ENCODE assay signal across 31 cellular contexts in genomic region chr5:99543841-99544240, GRCh38.
A peak's percentile ranks its signal among the peaks of the same experiment; 100 is the strongest.
DNase-seq lines count a peak whose midpoint lies in the region; ATAC-seq and TF ChIP-seq lines count a peak whose summit lies in the region.
"Had no signal": no experiment of that assay in that cellular context is flagged by ENCODE, and none has a peak within 500 bp of the region (broad histone marks: within the 10 kb centered on the region; RNA-seq: fewer than 3 reads in every experiment).

No MANE protein-coding gene starts in this region.

- H3K4me3 ChIP-seq in SJCRH30 (no peak overlapping the region), fibroblast of pulmonary artery (replicated peaks; ENCODE audit: low read depth, low read length) (no peak overlapping the region)
- H3K4me3 ChIP-seq: adrenal gland, dorsolateral prefrontal cortex, left ventricle myocardium inferior, thyroid gland had no signal

- peaks cover 13% of the 10 kb centered on the region for H3K4me1 ChIP-seq in SJCRH30
- H3K4me1 ChIP-seq: adrenal gland, left ventricle myocardium inferior, parathyroid adenoma, thyroid gland had no signal

- H3K27ac ChIP-seq in SJCRH30 = peak overlapping the region; percentile 46
- H3K27ac ChIP-seq: adrenal gland, dorsolateral prefrontal cortex, left ventricle myocardium inferior, parathyroid adenoma, thyroid gland had no signal

- no peaks in the 10 kb centered on the region for H3K27me3 Mint-ChIP-seq in nephron (ENCODE audit: low read depth)
- H3K27me3 Mint-ChIP-seq in natural killer cell treated with Interleukin-12 subunit alpha and Interleukin-12 subunit beta and Interleukin-15 and Interleukin-18, amount 100 ng/mL, for 72 hours = no peaks in the 10 kb centered on the region
- H3K27me3 Mint-ChIP-seq: CD4-positive, alpha-beta memory T cell had no signal

- no peak for ATAC-seq in natural killer cell treated with Interleukin-12 subunit alpha and Interleukin-12 subunit beta and Interleukin-15 and Interleukin-18, amount 100 ng/mL, for 72 hours
- ATAC-seq: activated T-cell treated with anti-CD3 and anti-CD28 coated beads, Interleukin-2, amount 50 U/mL, for 4 hours; right cardiac atrium; SK-N-SH treated with all-trans-retinoic acid at 6 μM for 48 hours; stimulated activated naive CD8-positive, alpha-beta T cell treated with anti-CD3 and anti-CD28 coated beads, Interleukin-15, Interleukin-2, amounts not matched to agents 100 U/mL and 50 U/mL, for 24 hours had no signal

- no peaks in the 10 kb centered on the region for H3K9me3 ChIP-seq in SJCRH30 (replicated peaks)
- H3K9me3 ChIP-seq: adrenal gland, thyroid gland had no signal

- H3K4me3 Mint-ChIP-seq in nephron = no peak overlapping the region
- H3K4me3 Mint-ChIP-seq in natural killer cell treated with Interleukin-12 subunit alpha and Interleukin-12 subunit beta and Interleukin-15 and Interleukin-18, amount 100 ng/mL, for 72 hours = no peak overlapping the region
- H3K4me3 Mint-ChIP-seq: activated T-cell treated with anti-CD3 and anti-CD28 coated beads, Interleukin-2, amount 50 U/mL, for 4 hours; CD4-positive, alpha-beta memory T cell; H9; nephron progenitor cell had no signal

- H3K27me3 ChIP-seq in SJCRH30 = no peaks in the 10 kb centered on the region
- H3K27me3 ChIP-seq: adrenal gland, thyroid gland had no signal

- H3K4me1 Mint-ChIP-seq in nephron = peaks cover 32% of the 10 kb centered on the region
- no peaks in the 10 kb centered on the region for H3K4me1 Mint-ChIP-seq in natural killer cell treated with Interleukin-12 subunit alpha and Interleukin-12 subunit beta and Interleukin-15 and Interleukin-18, amount 100 ng/mL, for 72 hours (ENCODE audit: low read depth in 2 of 2)
- H3K4me1 Mint-ChIP-seq: CD4-positive, alpha-beta memory T cell had no signal

- no peaks in the 10 kb centered on the region for H3K36me3 ChIP-seq in SJCRH30
- H3K36me3 ChIP-seq: adrenal gland, left ventricle myocardium inferior, thyroid gland had no signal

- peaks cover 4% of the 10 kb centered on the region for H3K9me3 Mint-ChIP-seq in nephron
- peaks cover 14% of the 10 kb centered on the region for H3K9me3 Mint-ChIP-seq in natural killer cell treated with Interleukin-12 subunit alpha and Interleukin-12 subunit beta and Interleukin-15 and Interleukin-18, amount 100 ng/mL, for 72 hours
- H3K9me3 Mint-ChIP-seq: activated T-cell treated with anti-CD3 and anti-CD28 coated beads, Interleukin-2, amount 50 U/mL, for 4 hours; H9 had no signal

- H3K27ac Mint-ChIP-seq in nephron = peak overlapping the region; percentile 17 to 45 (median 35)
- no peak overlapping the region for H3K27ac Mint-ChIP-seq in natural killer cell treated with Interleukin-12 subunit alpha and Interleukin-12 subunit beta and Interleukin-15 and Interleukin-18, amount 100 ng/mL, for 72 hours
- H3K27ac Mint-ChIP-seq: CD4-positive, alpha-beta memory T cell; H9; nephron progenitor cell had no signal

- no peak for TF ChIP-seq CTCF in fibroblast of pulmonary artery (IDR thresholded peaks at IDR 0.05; ENCODE audit: low read length, missing control alignments)
- no peak for TF ChIP-seq CTCF in nephron (IDR thresholded peaks at IDR 0.05; ENCODE audit: unreplicated experiment in 3 of 3)

- DNase-seq in A172 (ENCODE audit: low spot score) = peak; percentile 68
- peak; percentile 65 to 72 for DNase-seq in SJCRH30
- DNase-seq in fibroblast of pulmonary artery (ENCODE audit: low read depth) = peak; percentile 56
- no peak for DNase-seq in NCI-H1694 (lab: John Stamatoyannopoulos, UW)
- DNase-seq in NCI-H1436 (lab: John Stamatoyannopoulos, UW) = no peak
- DNase-seq in natural killer cell treated with Interleukin-12 subunit alpha and Interleukin-12 subunit beta and Interleukin-15 and Interleukin-18, amount 100 ng/mL, for 72 hours (ENCODE audit: low spot score) = no peak
- no peak for DNase-seq in DMS 273 (lab: John Stamatoyannopoulos, UW; ENCODE audit: unreplicated experiment)
- DNase-seq: 8988T; activated CD4-positive, alpha-beta T cell treated with anti-CD3 and anti-CD28 coated beads for 4 hours; activated naive CD4-positive, alpha-beta T cell treated with Interleukin-2 at 50 U/mL for 16 hours; activated T-cell treated with anti-CD3 and anti-CD28 coated beads, Interleukin-2, amount 50 U/mL, for 4 hours; adrenal gland; AML-193; CD4-positive, alpha-beta memory T cell; dorsolateral prefrontal cortex; H9; Karpas-422; left ventricle myocardium inferior; midbrain; NCI-H2029; NCI-H345; NCI-H82; nephron progenitor cell; right cardiac atrium; stimulated activated CD4-positive, alpha-beta T cell treated with anti-CD3 and anti-CD28 coated beads, Interleukin-12 subunit alpha, Interleukin-12 subunit beta, amount 100 ng/mL, for 4 hours; stimulated activated naive CD8-positive, alpha-beta T cell treated with anti-CD3 and anti-CD28 coated beads, Interleukin-15, Interleukin-2, amounts not matched to agents 100 U/mL and 50 U/mL, for 24 hours; T-helper 2 cell; thyroid gland had no signal

- peaks cover 3% of the 10 kb centered on the region for H3K36me3 Mint-ChIP-seq in nephron (ENCODE audit: low read depth)
- H3K36me3 Mint-ChIP-seq in natural killer cell treated with Interleukin-12 subunit alpha and Interleukin-12 subunit beta and Interleukin-15 and Interleukin-18, amount 100 ng/mL, for 72 hours = no peaks in the 10 kb centered on the region
- H3K36me3 Mint-ChIP-seq: CD4-positive, alpha-beta memory T cell had no signal

Comparison
In these comparisons a context has a peak if more than half of its experiments do, and no peak if none do; other contexts are left out.
1. DNase-seq: peak in A172 (single experiment), SJCRH30 (2 of 2) and fibroblast of pulmonary artery (single experiment); none in NCI-H1694 (single experiment), NCI-H1436 (single experiment), natural killer cell treated with Interleukin-12 subunit alpha and Interleukin-12 subunit beta and Interleukin-15 and Interleukin-18, amount 100 ng/mL, for 72 hours (single experiment) and DMS 273 (single experiment).
2. H3K27ac Mint-ChIP-seq: peak in nephron (3 of 3); none in natural killer cell treated with Interleukin-12 subunit alpha and Interleukin-12 subunit beta and Interleukin-15 and Interleukin-18, amount 100 ng/mL, for 72 hours (0 of 2).